In the genomic region with DNA sequence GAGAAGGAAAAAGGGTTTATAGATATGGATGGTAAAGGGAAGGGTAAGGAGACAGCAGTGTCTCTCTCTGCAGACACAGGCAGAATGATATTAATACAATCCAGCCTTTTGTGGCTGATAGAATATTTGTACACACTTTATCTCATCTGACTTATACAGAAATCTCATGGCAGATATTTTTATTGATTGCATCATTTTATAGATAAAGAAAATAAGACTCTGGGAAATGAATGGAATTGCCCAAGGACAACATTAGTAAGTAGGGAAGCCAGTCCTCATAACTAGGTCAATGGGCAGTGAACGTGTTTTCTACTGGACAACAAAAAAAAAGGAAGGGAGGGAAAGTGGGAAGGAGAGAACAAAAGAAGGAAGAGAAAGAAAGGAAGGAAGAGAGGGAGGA, we compare ENCODE assay signal across 31 cellular contexts.
"Had no signal": no experiment of that assay in that cellular context is flagged by ENCODE, and none has a peak within 500 bp of the region (broad histone marks: within the 10 kb centered on the region; RNA-seq: fewer than 3 reads in every experiment).

No MANE protein-coding gene starts in this region.

- H3K4me3 ChIP-seq: neural progenitor cell, ovary, psoas muscle, skin epidermis, smooth muscle cell, spleen, suprapubic skin, testis, tibial artery, transverse colon, upper lobe of right lung, uterus had no signal

- H3K4me2 ChIP-seq: neural progenitor cell, smooth muscle cell had no signal

- H3K9me3 ChIP-seq: ovary, psoas muscle, suprapubic skin, testis, tibial artery, transverse colon, upper lobe of right lung, uterus had no signal

- H3K36me3 Mint-ChIP-seq: natural killer cell; neural progenitor cell; stimulated activated memory B cell treated with anti-CD40 and anti-IgM and Interleukin-4, amounts not matched to agents 10 μg/mL and 1 μg/mL and 100 μg/mL, for 72 hours; type B pancreatic cell had no signal

- H3K27me3 ChIP-seq: neural progenitor cell, ovary, spleen, suprapubic skin, testis, tibial artery, transverse colon, upper lobe of right lung, uterus had no signal

- H3K4me1 ChIP-seq: parathyroid adenoma, psoas muscle, spleen, testis, tibial artery, transverse colon, upper lobe of right lung, uterus had no signal

- H3K9ac ChIP-seq: neural progenitor cell, parathyroid adenoma had no signal

- H3K36me3 ChIP-seq: neural progenitor cell, ovary, spleen, suprapubic skin, tibial artery, transverse colon, upper lobe of right lung, uterus had no signal

- H2AFZ ChIP-seq: neural progenitor cell, parathyroid adenoma had no signal

- H3K27ac ChIP-seq: neural progenitor cell, ovary, parathyroid adenoma, psoas muscle, skin epidermis, spleen, suprapubic skin, testis, tibial artery, transverse colon, upper lobe of right lung, uterus had no signal

- H3K27ac Mint-ChIP-seq: natural killer cell; nephron; neural progenitor cell; progenitor cell of endocrine pancreas; stimulated activated memory B cell treated with anti-CD40 and anti-IgM and Interleukin-4, amounts not matched to agents 10 μg/mL and 1 μg/mL and 100 μg/mL, for 72 hours; type B pancreatic cell had no signal

- H3K4me1 Mint-ChIP-seq: natural killer cell; stimulated activated memory B cell treated with anti-CD40 and anti-IgM and Interleukin-4, amounts not matched to agents 10 μg/mL and 1 μg/mL and 100 μg/mL, for 72 hours; stimulated activated naive CD8-positive, alpha-beta T cell treated with anti-CD3 and anti-CD28 coated beads, Interleukin-15, amount 100 ng/mL, for 72 hours had no signal

- DNase-seq: natural killer cell; occipital lobe; ovary; posterior cingulate gyrus; psoas muscle; right cardiac atrium; spleen; stimulated activated CD4-positive, alpha-beta T cell treated with anti-CD3 and anti-CD28 coated beads, Interleukin-12 subunit alpha, Interleukin-12 subunit beta, amount 100 ng/mL, for 4 hours; stimulated activated CD4-positive, alpha-beta T cell treated with anti-CD3 and anti-CD28 coated beads, Interleukin-1b, Interleukin-23, amount 100 ng/mL, for 48 hours; stimulated activated CD4-positive, alpha-beta T cell treated with anti-CD3 and anti-CD28 coated beads, Interleukin-4, amount 100 ng/mL, for 1 hour; stimulated activated CD4-positive, alpha-beta T cell treated with anti-CD3 and anti-CD28 coated beads, Interleukin-4, amount 100 ng/mL, for 4 hours; stimulated activated CD8-positive, alpha-beta memory T cell treated with anti-CD3 and anti-CD28 coated beads, Interleukin-4, amount 100 ng/mL, for 48 hours; stimulated activated naive CD4-positive, alpha-beta T cell; stimulated activated naive CD8-positive, alpha-beta T cell treated with anti-CD3 and anti-CD28 coated beads, Interleukin-15, amount 100 ng/mL, for 72 hours; stimulated activated naive CD8-positive, alpha-beta T cell treated with anti-CD3 and anti-CD28 coated beads, Interleukin-15, Interleukin-2, amounts not matched to agents 100 U/mL and 50 U/mL, for 24 hours; substantia nigra; testis; tibial artery; transverse colon; upper lobe of right lung; uterus had no signal

- H3K27me3 Mint-ChIP-seq: progenitor cell of endocrine pancreas; stimulated activated memory B cell treated with anti-CD40 and anti-IgM and Interleukin-4, amounts not matched to agents 10 μg/mL and 1 μg/mL and 100 μg/mL, for 72 hours; stimulated activated naive CD8-positive, alpha-beta T cell treated with anti-CD3 and anti-CD28 coated beads, Interleukin-15, amount 100 ng/mL, for 72 hours had no signal

- H3K4me3 Mint-ChIP-seq: natural killer cell; nephron; neural progenitor cell; stimulated activated memory B cell treated with anti-CD40 and anti-IgM and Interleukin-4, amounts not matched to agents 10 μg/mL and 1 μg/mL and 100 μg/mL, for 72 hours; stimulated activated naive CD8-positive, alpha-beta T cell treated with anti-CD3 and anti-CD28 coated beads, Interleukin-15, amount 100 ng/mL, for 72 hours; type B pancreatic cell had no signal

- ATAC-seq: natural killer cell; psoas muscle; right cardiac atrium; sciatic nerve; stimulated activated memory B cell treated with anti-CD40 and anti-IgM and Interleukin-4, amounts not matched to agents 10 μg/mL and 1 μg/mL and 100 μg/mL, for 72 hours; stimulated activated naive CD8-positive, alpha-beta T cell treated with anti-CD3 and anti-CD28 coated beads, Interleukin-15, amount 100 ng/mL, for 72 hours; stimulated activated naive CD8-positive, alpha-beta T cell treated with anti-CD3 and anti-CD28 coated beads, Interleukin-15, Interleukin-2, amounts not matched to agents 100 U/mL and 50 U/mL, for 24 hours; upper lobe of right lung had no signal

- H3K9me3 Mint-ChIP-seq: nephron, neural progenitor cell had no signal

- H3K79me2 ChIP-seq: parathyroid adenoma had no signal
